In genomic region chr2:191582355-191582754, GRCh38 we compare ENCODE assay signal across 13 cellular contexts.
DNase-seq lines count a peak whose midpoint lies in the region; ATAC-seq and TF ChIP-seq lines count a peak whose summit lies in the region.
"Had no signal": no experiment of that assay in that cellular context is flagged by ENCODE, and none has a peak within 500 bp of the region (broad histone marks: within the 10 kb centered on the region; RNA-seq: fewer than 3 reads in every experiment).

No MANE protein-coding gene starts in this region.

- peak; percentile 65 for ATAC-seq in mucosa of descending colon
- no peak for ATAC-seq in HG02610 (IDR thresholded peaks at IDR 0.05; ENCODE audit: unreplicated experiment)

- H4K20me1 ChIP-seq in MM.1S (ENCODE audit: insufficient read depth, low read length) = no peaks in the 10 kb centered on the region

- POLR2A ChIA-PET in BJ (lab: Charles Lee) = interaction anchor here (0.7 to 1.2 kb wide), 2 partner anchors 106 to 115 kb away, joined by 3 to 4 read pairs; no protein-coding TSS in a partner anchor

- intact Hi-C loops in mucosa of descending colon (cut with DNase I, micrococcal nuclease) = no loop called here

- H3K4me1 ChIP-seq in mucosa of descending colon (ENCODE audit: low read depth) (no peaks in the 10 kb centered on the region), Peyer's patch (no peaks in the 10 kb centered on the region), MM.1S (ENCODE audit: low read length) (no peaks in the 10 kb centered on the region)
- H3K4me1 ChIP-seq: HAP-1 had no signal

- H2AFZ ChIP-seq in MM.1S (ENCODE audit: low read length) = no peak overlapping the region

- no peaks in the 10 kb centered on the region for H3K79me2 ChIP-seq in MM.1S (ENCODE audit: low read length)

- no peak for TF ChIP-seq CTCF in BJ (IDR thresholded peaks at IDR 0.05; ENCODE audit: insufficient read depth, low read depth, low read length)
- TF ChIP-seq CTCF in mucosa of descending colon (IDR thresholded peaks at IDR 0.05) = no peak
- TF ChIP-seq CTCF in Peyer's patch (IDR thresholded peaks at IDR 0.05) = no peak
- TF ChIP-seq CTCF in MM.1S (IDR thresholded peaks at IDR 0.05; ENCODE audit: low read length) = no peak

- H3K9me3 ChIP-seq in mucosa of descending colon (no peaks in the 10 kb centered on the region), Peyer's patch (no peaks in the 10 kb centered on the region), MM.1S (replicated peaks; ENCODE audit: insufficient read depth, low read length) (no peaks in the 10 kb centered on the region)

- no peak overlapping the region for H3K4me2 ChIP-seq in MM.1S (ENCODE audit: low read depth, low read length)

- H3K9me2 ChIP-seq in MM.1S (replicated peaks; ENCODE audit: insufficient read depth, low read length) = no peaks in the 10 kb centered on the region; the same call in 1 of the 2 replicates

- H3K27me3 ChIP-seq in BJ (ENCODE audit: control insufficient read depth, insufficient read depth, low read length) (no peaks in the 10 kb centered on the region), Peyer's patch (no peaks in the 10 kb centered on the region), MM.1S (replicated peaks; ENCODE audit: insufficient read depth, low read length) (no peaks in the 10 kb centered on the region)

- DNase-seq in BJ (ENCODE audit: low read depth) (peak; percentile 67), M059J (ENCODE audit: low read depth) (peak; percentile 91), dermis blood vessel endothelial cell (peak; percentile 26), mucosa of descending colon (no peak), T-helper 1 cell (no peak), Peyer's patch (no peak), MM.1S (no peak)
- DNase-seq: activated CD4-positive, alpha-beta T cell treated with anti-CD3 and anti-CD28 coated beads for 1 hour; CD4-positive, alpha-beta T cell; midbrain; NCI-H510A had no signal

- TF ChIP-seq POLR2A in Peyer's patch (IDR thresholded peaks at IDR 0.05) = no peak

- H3K36me3 ChIP-seq in BJ (ENCODE audit: control insufficient read depth, insufficient read depth, low read length) (no peaks in the 10 kb centered on the region), mucosa of descending colon (ENCODE audit: low read depth) (no peaks in the 10 kb centered on the region), Peyer's patch (no peaks in the 10 kb centered on the region), MM.1S (replicated peaks; ENCODE audit: insufficient read depth, low read length) (no peaks in the 10 kb centered on the region)
- H3K36me3 ChIP-seq: HAP-1 had no signal

- H3K27ac ChIP-seq in Peyer's patch = no peak overlapping the region
- H3K27ac ChIP-seq in MM.1S (ENCODE audit: low read length) = no peak overlapping the region

- H3K4me3 ChIP-seq in BJ (ENCODE audit: low read depth, low read length) (no peak overlapping the region), mucosa of descending colon (no peak overlapping the region), Peyer's patch (no peak overlapping the region), MM.1S (ENCODE audit: low read length) (no peak overlapping the region)
- H3K4me3 ChIP-seq: HAP-1 had no signal

- CTCF ChIA-PET in BJ (lab: Yijun Ruan, JAX) = interaction anchor here (1.1 kb wide), 1 partner anchor 97 kb away, joined by 3 read pairs; no protein-coding TSS in a partner anchor

- H3K9ac ChIP-seq in MM.1S (ENCODE audit: low read length) = no peak overlapping the region

- no peaks in the 10 kb centered on the region for H3F3A ChIP-seq in MM.1S (ENCODE audit: insufficient read depth, low read length)

Comparison
In these comparisons a context has a peak if more than half of its experiments do, and no peak if none do; other contexts are left out.
1. DNase-seq: peak in BJ (single experiment), M059J (single experiment) and dermis blood vessel endothelial cell (single experiment); none in mucosa of descending colon (0 of 3), T-helper 1 cell (0 of 5), Peyer's patch (0 of 3) and MM.1S (single experiment).